In the genomic region with DNA sequence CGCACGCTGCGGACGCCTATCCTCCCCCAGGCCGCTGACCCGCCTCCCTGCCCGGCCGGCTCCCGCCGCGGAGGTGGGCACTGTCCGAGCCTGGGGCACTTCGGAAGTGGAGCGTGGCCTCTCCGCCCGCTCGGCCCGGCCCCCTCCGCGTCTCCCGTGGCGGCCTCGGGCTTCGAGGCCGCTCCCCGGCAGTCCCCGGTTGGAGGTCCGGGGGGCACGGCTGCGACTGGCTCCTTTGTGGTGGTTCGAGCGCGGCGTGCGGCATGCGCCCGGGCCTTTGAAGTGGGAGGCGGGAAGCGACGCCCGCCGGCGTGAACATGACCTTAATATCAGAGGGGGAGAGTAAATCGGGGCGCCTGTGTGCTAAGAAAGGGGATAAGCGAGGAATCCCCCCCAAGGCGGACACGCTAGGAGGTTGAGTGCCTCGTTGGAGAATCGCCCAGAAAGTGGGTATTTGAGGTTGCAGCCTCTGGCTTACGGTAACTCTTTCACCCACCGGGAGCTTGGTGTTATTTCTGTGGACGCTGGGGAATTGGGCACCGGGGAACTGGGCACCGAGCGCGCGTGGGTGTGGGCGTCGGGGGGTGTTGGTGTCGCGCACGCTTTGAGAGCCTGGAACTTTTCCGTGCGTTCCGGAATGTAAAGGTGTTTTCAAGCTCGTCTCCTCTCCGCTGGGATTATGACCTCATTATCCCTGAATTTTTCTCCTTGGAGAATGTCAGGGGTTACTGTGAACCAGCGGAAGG, we compare ENCODE assay signal across 8 cellular contexts. TPM values are rescaled to one million over a fixed set of nuclear protein-coding genes. Genes with fewer than 3 reads are reported as not detected.
DNase-seq lines count a peak whose midpoint lies in the region; ATAC-seq and TF ChIP-seq lines count a peak whose summit lies in the region.

No MANE protein-coding gene starts in this region.

- H3K4me3 ChIP-seq in BLaER1, result peak overlapping the region; percentile 86
- peak overlapping the region; percentile 88 to 94 (median 92) for H3K4me3 ChIP-seq in right lobe of liver

- H3K9ac ChIP-seq in BLaER1, result peak overlapping the region; percentile 89

- no peak for TF ChIP-seq POLR2A in right lobe of liver (IDR thresholded peaks at IDR 0.05)

- no peak for TF ChIP-seq CTCF in right lobe of liver (IDR thresholded peaks at IDR 0.05)

- peaks cover 25% of the 10 kb centered on the region for H4K20me1 ChIP-seq in BLaER1

- under 1% methylated on average over 50 of the region's 69 CpGs for WGBS in right lobe of liver (ENCODE audit: insufficient coverage, low coverage, low lambda C conversion rate, missing lambda C conversion rate)

- peak overlapping the region; percentile 86 for H3K27ac ChIP-seq in BLaER1
- H3K27ac ChIP-seq in right lobe of liver, result peak overlapping the region; percentile 56 to 95 (median 85)

- intact Hi-C loops in right lobe of liver (cut with DNase I), result no loop called here

- H3K9me3 ChIP-seq in BLaER1 (no peaks in the 10 kb centered on the region), right lobe of liver (no peaks in the 10 kb centered on the region)

- DNase-seq in UCSD-AML1 (lab: John Stamatoyannopoulos, UW; ENCODE audit: unreplicated experiment), result peak; percentile 53
- DNase-seq in cerebellar cortex (ENCODE audit: low spot score), result peak; percentile 12
- DNase-seq in right lobe of liver, result peak in 1 of 3 donors; percentile 29
- DNase-seq in stimulated activated CD8-positive, alpha-beta memory T cell treated with anti-CD3 and anti-CD28 coated beads, Interleukin-4, amount 100 ng/mL, for 24 hours (ENCODE audit: low read depth), result peak; percentile 22
- DNase-seq in NCI-H524 (lab: John Stamatoyannopoulos, UW), result no peak

- peak; percentile 42 for ATAC-seq in GM19455 (IDR thresholded peaks at IDR 0.05; ENCODE audit: unreplicated experiment)
- peak; percentile 18 for ATAC-seq in HG03558 (IDR thresholded peaks at IDR 0.05; ENCODE audit: extremely low read depth, unreplicated experiment)
- ATAC-seq in right lobe of liver, result peak; percentile 12 to 52 (median 42)

- H3K4me1 ChIP-seq in BLaER1 (peaks cover 43% of the 10 kb centered on the region), right lobe of liver (peaks cover 0 to 10% (median 0%) of the 10 kb centered on the region in 4 donors)

- H3K36me3 ChIP-seq in BLaER1, result peaks cover 25% of the 10 kb centered on the region
- no peaks in the 10 kb centered on the region for H3K36me3 ChIP-seq in right lobe of liver

- no peaks in the 10 kb centered on the region for H3K27me3 ChIP-seq in BLaER1
- no peaks in the 10 kb centered on the region for H3K27me3 ChIP-seq in right lobe of liver

- peak overlapping the region; percentile 88 for H3K4me2 ChIP-seq in BLaER1

RNA-seq across cellular contexts. Expression of a gene that starts 0.6 kb away (rescaled TPM):
- 1 to 10 TPM; 2.8 to 6.0 (median 4.1) TPM for total RNA-seq in right lobe of liver

RNA-seq across cellular contexts. Expression of a gene that starts 41.1 kb away (rescaled TPM):
- 1 to 10 TPM; 2.7 to 8.6 (median 4.9) TPM for total RNA-seq in right lobe of liver

RNA-seq across cellular contexts. Expression of a gene that starts 41.1 kb away (rescaled TPM):
- total RNA-seq in right lobe of liver, result 1 to 10 TPM; 2.2 to 6.0 (median 3.2) TPM

RNA-seq across cellular contexts. Expression of a gene that starts 41.4 kb away (rescaled TPM):
- total RNA-seq in right lobe of liver, result 1 to 10 TPM in 5 of 6 experiments, under 1 TPM in 1; 0.93 to 4.5 (median 3.7) TPM

Comparison
In these comparisons a context has a peak if more than half of its experiments do, and no peak if none do; other contexts are left out.
1. DNase-seq: peak in UCSD-AML1 (single experiment), cerebellar cortex (single experiment) and stimulated activated CD8-positive, alpha-beta memory T cell treated with anti-CD3 and anti-CD28 coated beads, Interleukin-4, amount 100 ng/mL, for 24 hours (single experiment); none in NCI-H524 (0 of 2).
2. Peak in every context shown above with its lines, with median percentiles within 50 percentile points of each other: ATAC-seq.